ENCODE assay signal across 25 cellular contexts in genomic region chr20:19750207-19750606, GRCh38. TPM values are rescaled to one million over a fixed set of nuclear protein-coding genes. Genes with fewer than 3 reads are reported as not detected.
A peak's percentile ranks its signal among the peaks of the same experiment; 100 is the strongest.
DNase-seq lines count a peak whose midpoint lies in the region; ATAC-seq and TF ChIP-seq lines count a peak whose summit lies in the region.
"Had no signal": no experiment of that assay in that cellular context is flagged by ENCODE, and none has a peak within 500 bp of the region (broad histone marks: within the 10 kb centered on the region; RNA-seq: fewer than 3 reads in every experiment).

No MANE protein-coding gene starts in this region.

- H3K27me3 Mint-ChIP-seq in activated T-helper 1 cell treated with anti-CD3 and anti-CD28 coated beads, Interleukin-12 subunit alpha, Interleukin-12 subunit beta, Interleukin-2, Interleukin-4 antibody, amounts not matched to agents 30 ng/mL and 10 ng/mL and 1 ng/mL, durations not matched to agents 14 hours and 24 hours and 36 hours (ENCODE audit: insufficient read depth): peaks cover 3% of the 10 kb centered on the region

- H3K4me3 ChIP-seq in SJCRH30: no peak overlapping the region
- H3K4me3 ChIP-seq: adrenal gland, dorsolateral prefrontal cortex, esophagus muscularis mucosa, ovary, right lobe of liver, vagina had no signal

- H3K4me1 Mint-ChIP-seq in activated T-helper 1 cell treated with anti-CD3 and anti-CD28 coated beads, Interleukin-12 subunit alpha, Interleukin-12 subunit beta, Interleukin-2, Interleukin-4 antibody, amounts not matched to agents 30 ng/mL and 10 ng/mL and 1 ng/mL, durations not matched to agents 14 hours and 24 hours and 36 hours (ENCODE audit: low read depth): no peaks in the 10 kb centered on the region

- H3K27ac Mint-ChIP-seq in activated T-helper 1 cell treated with anti-CD3 and anti-CD28 coated beads, Interleukin-12 subunit alpha, Interleukin-12 subunit beta, Interleukin-2, Interleukin-4 antibody, amounts not matched to agents 30 ng/mL and 10 ng/mL and 1 ng/mL, durations not matched to agents 14 hours and 24 hours and 36 hours: no peak overlapping the region
- H3K27ac Mint-ChIP-seq: memory B cell; naive thymus-derived CD4-positive, alpha-beta T cell had no signal

- intact Hi-C loops in Right ventricle myocardium superior (cut with DNase I): no loop called here
- intact Hi-C loops in left cardiac atrium (cut with DNase I): no loop called here
- intact Hi-C loops in activated T-helper 1 cell treated with anti-CD3 and anti-CD28 coated beads, Interleukin-12 subunit alpha, Interleukin-12 subunit beta, Interleukin-2, Interleukin-4 antibody, amounts not matched to agents 30 ng/mL and 10 ng/mL and 1 ng/mL, durations not matched to agents 14 hours and 24 hours and 36 hours (cut with micrococcal nuclease): no loop called here

- H3K4me3 Mint-ChIP-seq in activated T-helper 1 cell treated with anti-CD3 and anti-CD28 coated beads, Interleukin-12 subunit alpha, Interleukin-12 subunit beta, Interleukin-2, Interleukin-4 antibody, amounts not matched to agents 30 ng/mL and 10 ng/mL and 1 ng/mL, durations not matched to agents 14 hours and 24 hours and 36 hours: no peak overlapping the region
- H3K4me3 Mint-ChIP-seq: memory B cell; naive thymus-derived CD4-positive, alpha-beta T cell had no signal

- H3K4me1 ChIP-seq in SJCRH30 (no peaks in the 10 kb centered on the region), foreskin keratinocyte (no peaks in the 10 kb centered on the region)
- H3K4me1 ChIP-seq: adrenal gland, right lobe of liver had no signal

- TF ChIP-seq CTCF in foreskin keratinocyte (conservative IDR thresholded peaks at IDR 0.05): no peak

- H3K36me3 ChIP-seq in SJCRH30: no peaks in the 10 kb centered on the region
- H3K36me3 ChIP-seq: adrenal gland, esophagus muscularis mucosa, ovary, right lobe of liver, vagina had no signal

- peaks cover 6% of the 10 kb centered on the region for H3K9me3 ChIP-seq in SJCRH30 (replicated peaks)
- H3K9me3 ChIP-seq: adrenal gland, ovary, right lobe of liver, vagina had no signal

- no peaks in the 10 kb centered on the region for H3K27me3 ChIP-seq in SJCRH30
- H3K27me3 ChIP-seq in foreskin keratinocyte: no peaks in the 10 kb centered on the region
- H3K27me3 ChIP-seq: adrenal gland, dorsolateral prefrontal cortex, esophagus muscularis mucosa, ovary, right lobe of liver, vagina had no signal

- H3K27ac ChIP-seq in SJCRH30 (no peak overlapping the region), foreskin keratinocyte (no peak overlapping the region)
- H3K27ac ChIP-seq: adrenal gland, dorsolateral prefrontal cortex, esophagus muscularis mucosa, HL-60, ovary, right lobe of liver, vagina had no signal

- H3K9me3 Mint-ChIP-seq in activated T-helper 1 cell treated with anti-CD3 and anti-CD28 coated beads, Interleukin-12 subunit alpha, Interleukin-12 subunit beta, Interleukin-2, Interleukin-4 antibody, amounts not matched to agents 30 ng/mL and 10 ng/mL and 1 ng/mL, durations not matched to agents 14 hours and 24 hours and 36 hours: peaks cover 8% of the 10 kb centered on the region
- H3K9me3 Mint-ChIP-seq: memory B cell had no signal

- DNase-seq in Right ventricle myocardium superior (no peak), left cardiac atrium (no peak), SJCRH30 (peak; percentile 22 to 50), foreskin keratinocyte (peak in 1 of 2 donors; percentile 28), OCI-M2 (lab: John Stamatoyannopoulos, UW; ENCODE audit: unreplicated experiment) (no peak)
- no peak for DNase-seq in activated T-helper 1 cell treated with anti-CD3 and anti-CD28 coated beads, Interleukin-12 subunit alpha, Interleukin-12 subunit beta, Interleukin-2, Interleukin-4 antibody, amounts not matched to agents 30 ng/mL and 10 ng/mL and 1 ng/mL, durations not matched to agents 14 hours and 24 hours and 36 hours (ENCODE audit: low spot score)
- DNase-seq: activated CD4-positive, alpha-beta T cell treated with anti-CD3 and anti-CD28 coated beads, Interleukin-2, amount 50 U/mL, for 4 hours; activated gamma-delta T cell treated with Interleukin-2 at 50 U/mL for 16 hours; adrenal gland; dorsolateral prefrontal cortex; GDM1; naive thymus-derived CD4-positive, alpha-beta T cell; NCI-H2081; NCI-H526 treated with DMSO at 0.1 percent for 48 hours; ovary; right lobe of liver; SIG-M5; T-helper 2 cell had no signal

- ATAC-seq in Right ventricle myocardium superior (ENCODE audit: poor library complexity) (peak; percentile 38), left cardiac atrium (no peak), foreskin keratinocyte (peak; percentile 48), GM21723 (IDR thresholded peaks at IDR 0.05; ENCODE audit: unreplicated experiment) (no peak), GM18519 (IDR thresholded peaks at IDR 0.05; ENCODE audit: low FRiP score, unreplicated experiment) (no peak)
- ATAC-seq: naive thymus-derived CD4-positive, alpha-beta T cell; right lobe of liver had no signal

- H3K36me3 Mint-ChIP-seq in activated T-helper 1 cell treated with anti-CD3 and anti-CD28 coated beads, Interleukin-12 subunit alpha, Interleukin-12 subunit beta, Interleukin-2, Interleukin-4 antibody, amounts not matched to agents 30 ng/mL and 10 ng/mL and 1 ng/mL, durations not matched to agents 14 hours and 24 hours and 36 hours (ENCODE audit: low read depth): no peaks in the 10 kb centered on the region
- H3K36me3 Mint-ChIP-seq: CD14-positive monocyte; naive thymus-derived CD4-positive, alpha-beta T cell had no signal

RNA-seq across cellular contexts. Expression of gene RIN2, which starts 7.9 kb away (rescaled TPM):
- total RNA-seq in Right ventricle myocardium superior (52.4 TPM), left cardiac atrium (10 to 100 TPM; 43.9 to 50.1 TPM), foreskin keratinocyte (60.1 and 70.2 TPM in 2 replicates)
- total RNA-seq in SJCRH30 (2014; rRNA removed; shearing (Covaris generic)): 20.3 and 22.6 TPM in 2 replicates
- polyA plus RNA-seq in foreskin keratinocyte: 23.3 and 23.6 TPM in 2 replicates
- total RNA-seq in activated T-helper 1 cell treated with anti-CD3 and anti-CD28 coated beads, Interleukin-12 subunit alpha, Interleukin-12 subunit beta, Interleukin-2, Interleukin-4 antibody, amounts not matched to agents 30 ng/mL and 10 ng/mL and 1 ng/mL, durations not matched to agents 14 hours and 24 hours and 36 hours: not detected in 2 replicates
- polyA plus RNA-seq: naive thymus-derived CD4-positive, alpha-beta T cell had no signal

Comparison
In these comparisons a context has a peak if more than half of its experiments do, and no peak if none do; other contexts are left out.
1. ATAC-seq: peak in Right ventricle myocardium superior (single experiment) and foreskin keratinocyte (single experiment); none in left cardiac atrium (0 of 2), GM21723 (single experiment) and GM18519 (single experiment).
2. DNase-seq: peak in SJCRH30 (2 of 2); none in Right ventricle myocardium superior (single experiment), left cardiac atrium (single experiment), activated T-helper 1 cell treated with anti-CD3 and anti-CD28 coated beads, Interleukin-12 subunit alpha, Interleukin-12 subunit beta, Interleukin-2, Interleukin-4 antibody, amounts not matched to agents 30 ng/mL and 10 ng/mL and 1 ng/mL, durations not matched to agents 14 hours and 24 hours and 36 hours (single experiment) and OCI-M2 (single experiment).
3. RNA of gene RIN2, which starts 7.9 kb away (total RNA-seq): 60.1 to 70.2 TPM in foreskin keratinocyte, 52.4 TPM in Right ventricle myocardium superior (single experiment), 43.9 to 50.1 TPM in left cardiac atrium and 20.3 to 22.6 TPM in SJCRH30; not detected in activated T-helper 1 cell treated with anti-CD3 and anti-CD28 coated beads, Interleukin-12 subunit alpha, Interleukin-12 subunit beta, Interleukin-2, Interleukin-4 antibody, amounts not matched to agents 30 ng/mL and 10 ng/mL and 1 ng/mL, durations not matched to agents 14 hours and 24 hours and 36 hours; every median in the first group is over 10 times any median in the second.